10 cellular contexts compared by ENCODE assay signal in genomic region chr2:68366083-68366560, GRCh38. TPM values are rescaled to one million over a fixed set of nuclear protein-coding genes. Genes with fewer than 3 reads are reported as not detected.
DNase-seq lines count a peak whose midpoint lies in the region; ATAC-seq and TF ChIP-seq lines count a peak whose summit lies in the region.
"Had no signal": no experiment of that assay in that cellular context is flagged by ENCODE, and none has a peak within 500 bp of the region (broad histone marks: within the 10 kb centered on the region; RNA-seq: fewer than 3 reads in every experiment).

No MANE protein-coding gene starts in this region.

- H3K36me3 Mint-ChIP-seq in naive thymus-derived CD4-positive, alpha-beta T cell, result peaks cover 0 to 11% (median 0%) of the 10 kb centered on the region in 5 donors

- POLR2A ChIA-PET in naive thymus-derived CD4-positive, alpha-beta T cell (lab: Charles Lee), result no interaction called here

- DNase-seq in NOMO-1 treated with dmso at 0.1 percent for 144 hours (lab: John Stamatoyannopoulos, UW; ENCODE audit: unreplicated experiment), result peak; percentile 47
- DNase-seq in naive thymus-derived CD4-positive, alpha-beta T cell, result no peak
- DNase-seq in LoVo (ENCODE audit: low spot score), result no peak
- no peak for DNase-seq in cortex of kidney (lab: John Stamatoyannopoulos, UW)
- DNase-seq in lower leg skin (ENCODE audit: low spot score in 2 of 2), result no peak

- peak overlapping the region in 1 of 10 donors; percentile 86 for H3K4me3 Mint-ChIP-seq in naive thymus-derived CD4-positive, alpha-beta T cell
- H3K4me3 Mint-ChIP-seq: neural crest cell had no signal

- H3K9me3 ChIP-seq in naive thymus-derived CD4-positive, alpha-beta T cell (ENCODE audit: control insufficient read depth in 2 of 3, low read length in 3 of 3), result no peaks in the 10 kb centered on the region

- H3K27me3 ChIP-seq in naive thymus-derived CD4-positive, alpha-beta T cell (ENCODE audit: control insufficient read depth in 2 of 2, insufficient read depth in 2 of 2, low read length in 2 of 2), result no peaks in the 10 kb centered on the region

- peaks cover 8 to 20% (median 10%) of the 10 kb centered on the region in 7 donors for H3K4me1 Mint-ChIP-seq in naive thymus-derived CD4-positive, alpha-beta T cell

- no peak overlapping the region for H3K27ac ChIP-seq in naive thymus-derived CD4-positive, alpha-beta T cell (ENCODE audit: low read depth, low read length)

- H3K27ac Mint-ChIP-seq in naive thymus-derived CD4-positive, alpha-beta T cell, result no peak overlapping the region

- TF ChIP-seq CTCF in lower leg skin (IDR thresholded peaks at IDR 0.05), result no peak

- no peaks in the 10 kb centered on the region for H3K36me3 ChIP-seq in naive thymus-derived CD4-positive, alpha-beta T cell (ENCODE audit: control insufficient read depth in 2 of 3, insufficient read depth in 3 of 3, low read length in 3 of 3)

- intact Hi-C loops in naive thymus-derived CD4-positive, alpha-beta T cell (cut with micrococcal nuclease), result loop anchor here in 1 of 2 donors (10.0 kb wide), 1 partner anchor 559 kb away; no protein-coding TSS in a partner anchor
- intact Hi-C loops in lower leg skin (cut with DNase I; ENCODE audit: low total_unique reads), result no loop called here

- TF ChIP-seq POLR2A in lower leg skin (IDR thresholded peaks at IDR 0.05), result no peak

- WGBS in lower leg skin, 2 donors, result 86 to 90% methylated on average over 4 of the region's 4 CpGs

- ATAC-seq in GM18498 (IDR thresholded peaks at IDR 0.05; ENCODE audit: unreplicated experiment), result peak; percentile 44
- peak; percentile 37 for ATAC-seq in GM21737 (IDR thresholded peaks at IDR 0.05; ENCODE audit: unreplicated experiment)
- peak; percentile 47 for ATAC-seq in naive thymus-derived CD4-positive, alpha-beta T cell
- ATAC-seq in HG02870 (IDR thresholded peaks at IDR 0.05; ENCODE audit: unreplicated experiment), result no peak
- ATAC-seq: SK-N-SH treated with all-trans-retinoic acid at 6 μM for 48 hours had no signal

- H3K9me3 Mint-ChIP-seq in naive thymus-derived CD4-positive, alpha-beta T cell, result peaks cover 0 to 10% (median 0%) of the 10 kb centered on the region in 11 donors

- peak overlapping the region; percentile 46 for H3K4me3 ChIP-seq in naive thymus-derived CD4-positive, alpha-beta T cell (ENCODE audit: low read length)
- H3K4me3 ChIP-seq in lower leg skin (ENCODE audit: low read depth, poor library complexity, severe bottlenecking), result no peak overlapping the region

- H3K27me3 Mint-ChIP-seq in naive thymus-derived CD4-positive, alpha-beta T cell, result peaks cover 0 to 43% (median 0%) of the 10 kb centered on the region in 5 donors

- CTCF ChIA-PET in naive thymus-derived CD4-positive, alpha-beta T cell (lab: Charles Lee), result interaction anchor here (0.7 kb wide), 1 partner anchor 1767 kb away, joined by 3 read pairs; no protein-coding TSS in a partner anchor

- peaks cover 0 to 47% of the 10 kb centered on the region in 2 donors for H3K4me1 ChIP-seq in naive thymus-derived CD4-positive, alpha-beta T cell (ENCODE audit: control insufficient read depth in 2 of 2, insufficient read depth in 2 of 2, low read length in 2 of 2)

RNA-seq across cellular contexts. Expression of gene PLEK, which starts 1.0 kb away (rescaled TPM):
- 100 to 1,000 TPM in 1 of 5 experiments, 10 to 100 TPM in 1, 1 to 10 TPM in 3; 1.2 to 210 (median 3.9) TPM for total RNA-seq in naive thymus-derived CD4-positive, alpha-beta T cell
- polyA plus RNA-seq in naive thymus-derived CD4-positive, alpha-beta T cell, result under 1 TPM; 0.37 to 0.79 TPM
- 1 to 10 TPM; 1.3 to 3.0 (median 2.2) TPM for total RNA-seq in lower leg skin
- total RNA-seq: neural crest cell had no signal

RNA-seq across cellular contexts. Expression of gene CNRIP1, which starts 46.4 kb away (rescaled TPM):
- total RNA-seq in naive thymus-derived CD4-positive, alpha-beta T cell, result under 1 TPM in 3 of 5 experiments, not detected in 2; 0.19 to 0.78 (median 0.38) TPM
- polyA plus RNA-seq in naive thymus-derived CD4-positive, alpha-beta T cell, result not detected
- total RNA-seq in lower leg skin, result 10 to 100 TPM in 1 of 4 donors, 1 to 10 TPM in 3; 5.7 to 12.8 (median 7.8) TPM
